ENCODE assay signal across 1 cellular context in genomic region chr14:68913516-68913915, GRCh38.
TF ChIP-seq lines count a peak whose summit lies in the region.

No MANE protein-coding gene starts in this region.

TF ChIP-seq in GM23338, 12 proteins besides CTCF, POLR2A, EP300 and RAD21 (continued from another document):
- TF ChIP-seq ZNF462 (CRISPR knock-in tag; IDR thresholded peaks at IDR 0.05) (no peak), ZNF331 (CRISPR knock-in tag; IDR thresholded peaks at IDR 0.05; ENCODE audit: low read depth) (no peak), REST (IDR thresholded peaks at IDR 0.05; ENCODE audit: unreplicated experiment) (no peak), EZH2phosphoT487 (IDR thresholded peaks at IDR 0.05; ENCODE audit: unreplicated experiment) (no peak), ZNF114 (CRISPR knock-in tag; IDR thresholded peaks at IDR 0.05) (no peak), NANOG (IDR thresholded peaks at IDR 0.05; ENCODE audit: borderline replicate concordance) (no peak), JUNB (IDR thresholded peaks at IDR 0.05; ENCODE audit: unreplicated experiment) (no peak), POLR2AphosphoS5 (IDR thresholded peaks at IDR 0.05; ENCODE audit: low read depth) (no peak)
TF ChIP-seq in GM23338: peak in this region for 0.
